8 cellular contexts compared by ENCODE assay signal in the genomic region with DNA sequence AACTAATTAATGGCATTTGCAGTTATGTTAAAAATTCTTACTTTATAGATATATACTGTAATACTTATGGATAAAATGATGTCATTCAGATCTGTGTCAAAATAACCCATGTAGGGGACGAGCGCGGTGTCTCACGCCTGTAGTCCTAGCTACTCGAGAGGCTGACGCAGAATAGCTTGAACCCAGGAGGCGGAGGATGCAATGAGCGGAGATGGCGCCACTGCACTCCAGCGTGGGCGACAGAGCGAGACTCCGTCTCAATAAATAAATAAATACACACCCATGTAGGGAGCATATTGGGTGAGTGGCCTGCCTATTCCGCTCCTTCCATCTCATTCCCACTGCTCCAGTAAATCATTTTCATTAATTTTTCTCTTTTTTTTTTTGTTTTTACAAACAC. TPM values are rescaled to one million over a fixed set of nuclear protein-coding genes. Genes with fewer than 3 reads are reported as not detected.
A peak's percentile ranks its signal among the peaks of the same experiment; 100 is the strongest.
DNase-seq lines count a peak whose midpoint lies in the region; ATAC-seq and TF ChIP-seq lines count a peak whose summit lies in the region.

No MANE protein-coding gene starts in this region.

- POLR2A ChIA-PET in SK-N-SH (lab: Yijun Ruan, JAX), result interaction anchor here (0.6 kb wide), 1 partner anchor 284 kb away, joined by 3 read pairs; no protein-coding TSS in a partner anchor

- peaks cover 9% of the 10 kb centered on the region for H3F3A ChIP-seq in SK-N-SH (replicated peaks; ENCODE audit: insufficient read depth)

- no peaks in the 10 kb centered on the region for H3K27me3 ChIP-seq in SK-N-SH (ENCODE audit: insufficient read depth)
- H3K27me3 ChIP-seq in neuron (ENCODE audit: insufficient read depth, low read length), result no peaks in the 10 kb centered on the region

- peak overlapping the region in 1 of 2 experiments; percentile 82; a peak in 2 of 4 replicates for H3K27ac ChIP-seq in SK-N-SH (ENCODE audit: low read depth in 2 of 2, low read length in 1 of 2)
- peak overlapping the region; percentile 78 for H3K27ac ChIP-seq in epithelial cell of prostate

- H3K4me1 ChIP-seq in SK-N-SH (ENCODE audit: control insufficient read depth in 1 of 2, insufficient read depth in 2 of 2, low read depth in 1 of 2, low read length in 1 of 2), result no peaks in the 10 kb centered on the region; a peak in 1 of 4 replicates
- H3K4me1 ChIP-seq in neuron (ENCODE audit: insufficient read depth, low read length), result peaks cover 5% of the 10 kb centered on the region

- 32% methylated on average over 10 of the region's 14 CpGs for WGBS in SK-N-SH (ENCODE audit: low lambda C conversion rate)

- H3K79me2 ChIP-seq in SK-N-SH (ENCODE audit: insufficient read depth), result peaks cover 87% of the 10 kb centered on the region

- H3K4me3 ChIP-seq in GM08714 (ENCODE audit: low read length) (peak overlapping the region; percentile 86), SK-N-SH (ENCODE audit: low read depth in 2 of 2, low read length in 1 of 2) (peak overlapping the region; percentile 69 to 73), neuron (ENCODE audit: low read length) (peak overlapping the region; percentile 68)

- H3K9me3 ChIP-seq in SK-N-SH (no peaks in the 10 kb centered on the region), neuron (ENCODE audit: low read length) (peaks cover 2% of the 10 kb centered on the region)

- DNase-seq in SK-N-SH, result no peak
- DNase-seq in epithelial cell of prostate (ENCODE audit: low read depth, low spot score), result no peak
- no peak for DNase-seq in COLO668 (lab: John Stamatoyannopoulos, UW; ENCODE audit: unreplicated experiment)
- DNase-seq in 8988T, result no peak

- no peak overlapping the region for H2AFZ ChIP-seq in SK-N-SH (ENCODE audit: low read depth)
- no peak overlapping the region for H2AFZ ChIP-seq in neuron (ENCODE audit: low read depth, low read length)

- peak overlapping the region; percentile 73; the same call in 1 of the 2 replicates for H3K9ac ChIP-seq in SK-N-SH

- CTCF ChIA-PET in SK-N-SH (lab: Yijun Ruan, JAX), result interaction anchor here (0.6 kb wide), 1 partner anchor 15 kb away, joined by 3 read pairs; no protein-coding TSS in a partner anchor

- H3K4me2 ChIP-seq in SK-N-SH, result peak overlapping the region; percentile 75

- H3K9me2 ChIP-seq in SK-N-SH, result no peaks in the 10 kb centered on the region

- ATAC-seq in HG02571 (IDR thresholded peaks at IDR 0.05; ENCODE audit: unreplicated experiment) (no peak), GM18867 (IDR thresholded peaks at IDR 0.05; ENCODE audit: unreplicated experiment) (no peak)

- peaks cover 9 to 18% of the 10 kb centered on the region in 2 experiments for H3K36me3 ChIP-seq in SK-N-SH (replicated peaks in 1 of 2; ENCODE audit: control insufficient read depth in 1 of 2, insufficient read depth in 2 of 2, low read length in 1 of 2)
- peaks cover 27% of the 10 kb centered on the region for H3K36me3 ChIP-seq in neuron (ENCODE audit: insufficient read depth, low read length)

- no peak for TF ChIP-seq RAD21 in SK-N-SH (IDR thresholded peaks at IDR 0.05; ENCODE audit: low read length)

- no peaks in the 10 kb centered on the region for H4K20me1 ChIP-seq in SK-N-SH (ENCODE audit: insufficient read depth)

- TF ChIP-seq CTCF in SK-N-SH (IDR thresholded peaks at IDR 0.05), result no peak

- TF ChIP-seq EP300 in SK-N-SH (IDR thresholded peaks at IDR 0.05; ENCODE audit: borderline replicate concordance in 1 of 2, low read depth in 1 of 2, low read length in 1 of 2), result no peak

TF ChIP-seq in SK-N-SH, 30 proteins besides CTCF, POLR2A, EP300 and RAD21:
- TF ChIP-seq NFIC (IDR thresholded peaks at IDR 0.05; ENCODE audit: borderline replicate concordance) (no peak), SMC3 (IDR thresholded peaks at IDR 0.05; ENCODE audit: low read depth, low read length) (no peak), MEF2A (IDR thresholded peaks at IDR 0.05; ENCODE audit: borderline replicate concordance, low read depth) (no peak), FOSL2 (IDR thresholded peaks at IDR 0.05; ENCODE audit: borderline replicate concordance, low read depth) (no peak), POLR2AphosphoS5 (IDR thresholded peaks at IDR 0.05; ENCODE audit: low read depth, low read length) (no peak), SIN3A (IDR thresholded peaks at IDR 0.05; ENCODE audit: borderline replicate concordance, low read depth, low read length) (0 out of 2 replicates have a peak, but pooled peaks have one; percentile 4)
- TF ChIP-seq, protein P1, sequence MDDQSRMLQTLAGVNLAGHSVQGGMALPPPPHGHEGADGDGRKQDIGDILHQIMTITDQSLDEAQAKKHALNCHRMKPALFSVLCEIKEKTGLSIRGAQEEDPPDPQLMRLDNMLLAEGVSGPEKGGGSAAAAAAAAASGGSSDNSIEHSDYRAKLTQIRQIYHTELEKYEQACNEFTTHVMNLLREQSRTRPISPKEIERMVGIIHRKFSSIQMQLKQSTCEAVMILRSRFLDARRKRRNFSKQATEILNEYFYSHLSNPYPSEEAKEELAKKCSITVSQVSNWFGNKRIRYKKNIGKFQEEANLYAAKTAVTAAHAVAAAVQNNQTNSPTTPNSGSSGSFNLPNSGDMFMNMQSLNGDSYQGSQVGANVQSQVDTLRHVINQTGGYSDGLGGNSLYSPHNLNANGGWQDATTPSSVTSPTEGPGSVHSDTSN (IDR thresholded peaks at IDR 0.05), result no peak

RNA-seq across cellular contexts. Expression of a gene that starts 7.1 kb away (rescaled TPM):
- 273 and 282 TPM in 2 replicates for polyA plus RNA-seq in SK-N-SH (2012; rRNA removed)
- 227 and 250 TPM in 2 replicates for polyA plus RNA-seq in SK-N-SH (2012; cell fraction: cytosol; rRNA removed)
- polyA plus RNA-seq in SK-N-SH (2012; cell fraction: nucleus; rRNA removed), result 109 and 112 TPM in 2 replicates

RNA-seq across cellular contexts. Expression of a gene that starts 17.7 kb away (rescaled TPM):
- polyA plus RNA-seq in SK-N-SH (2012; rRNA removed), result not detected in 2 replicates
- 0.01 and 0.04 TPM in 2 replicates for polyA plus RNA-seq in SK-N-SH (2012; cell fraction: cytosol; rRNA removed)
- polyA plus RNA-seq in SK-N-SH (2012; cell fraction: nucleus; rRNA removed), result 0.05 and 0.18 TPM in 2 replicates
